21 cellular contexts compared by ENCODE assay signal in genomic region chr2:18551169-18551568, GRCh38. TPM values are rescaled to one million over a fixed set of nuclear protein-coding genes. Genes with fewer than 3 reads are reported as not detected.
"Had no signal": no experiment of that assay in that cellular context is flagged by ENCODE, and none has a peak within 500 bp of the region (broad histone marks: within the 10 kb centered on the region; RNA-seq: fewer than 3 reads in every experiment).

No MANE protein-coding gene starts in this region.

- H3K4me1 ChIP-seq: prostate gland had no signal

- H3K27ac ChIP-seq: adrenal gland, dorsolateral prefrontal cortex, prostate gland, suprapubic skin had no signal

- H3K9me3 ChIP-seq: adrenal gland, esophagus muscularis mucosa, prostate gland, suprapubic skin had no signal

- DNase-seq: activated CD4-positive, alpha-beta memory T cell treated with anti-CD3 and anti-CD28 coated beads for 36 hours; activated CD4-positive, alpha-beta T cell treated with anti-CD3 and anti-CD28 coated beads for 36 hours; activated effector memory CD4-positive, alpha-beta T cell treated with anti-CD3 and anti-CD28 coated beads, Interleukin-2, amount 50 U/mL, for 16 hours; activated T-cell treated with anti-CD3 and anti-CD28 coated beads, Interleukin-2, amount 50 U/mL, for 4 hours; adrenal gland; dorsolateral prefrontal cortex; hypothalamus; nephron progenitor cell; occipital lobe; stimulated activated naive CD8-positive, alpha-beta T cell treated with anti-CD3 and anti-CD28 coated beads, Interleukin-15, Interleukin-2, amounts not matched to agents 100 U/mL and 50 U/mL, for 24 hours; T-helper 17 cell; trophoblast cell had no signal

- ATAC-seq: activated CD4-positive, alpha-beta T cell treated with anti-CD3 and anti-CD28 coated beads for 36 hours; activated T-cell treated with anti-CD3 and anti-CD28 coated beads, Interleukin-2, amount 50 U/mL, for 4 hours; sciatic nerve; stimulated activated naive CD8-positive, alpha-beta T cell treated with anti-CD3 and anti-CD28 coated beads, Interleukin-15, Interleukin-2, amounts not matched to agents 100 U/mL and 50 U/mL, for 24 hours; T-helper 17 cell had no signal

- H3K36me3 ChIP-seq: prostate gland had no signal

- H3K4me3 ChIP-seq: adrenal gland, dorsolateral prefrontal cortex, esophagus muscularis mucosa, prostate gland, suprapubic skin had no signal

- H3K27me3 ChIP-seq: adrenal gland, dorsolateral prefrontal cortex, esophagus muscularis mucosa, suprapubic skin had no signal

RNA-seq across cellular contexts. Expression of gene NT5C1B, which starts 38.2 kb away (rescaled TPM):
- total RNA-seq: activated CD4-positive, alpha-beta memory T cell treated with anti-CD3 and anti-CD28 coated beads for 36 hours; activated CD4-positive, alpha-beta T cell treated with anti-CD3 and anti-CD28 coated beads for 36 hours; activated T-cell treated with anti-CD3 and anti-CD28 coated beads, Interleukin-2, amount 50 U/mL, for 4 hours; adrenal gland; cardiac septum; dorsolateral prefrontal cortex; fibroblast of villous mesenchyme; kidney epithelial cell; liver; mesenteric fat pad; occipital lobe; sciatic nerve; suprapubic skin; T-helper 17 cell had no signal
